21 cellular contexts compared by ENCODE assay signal in the genomic region with DNA sequence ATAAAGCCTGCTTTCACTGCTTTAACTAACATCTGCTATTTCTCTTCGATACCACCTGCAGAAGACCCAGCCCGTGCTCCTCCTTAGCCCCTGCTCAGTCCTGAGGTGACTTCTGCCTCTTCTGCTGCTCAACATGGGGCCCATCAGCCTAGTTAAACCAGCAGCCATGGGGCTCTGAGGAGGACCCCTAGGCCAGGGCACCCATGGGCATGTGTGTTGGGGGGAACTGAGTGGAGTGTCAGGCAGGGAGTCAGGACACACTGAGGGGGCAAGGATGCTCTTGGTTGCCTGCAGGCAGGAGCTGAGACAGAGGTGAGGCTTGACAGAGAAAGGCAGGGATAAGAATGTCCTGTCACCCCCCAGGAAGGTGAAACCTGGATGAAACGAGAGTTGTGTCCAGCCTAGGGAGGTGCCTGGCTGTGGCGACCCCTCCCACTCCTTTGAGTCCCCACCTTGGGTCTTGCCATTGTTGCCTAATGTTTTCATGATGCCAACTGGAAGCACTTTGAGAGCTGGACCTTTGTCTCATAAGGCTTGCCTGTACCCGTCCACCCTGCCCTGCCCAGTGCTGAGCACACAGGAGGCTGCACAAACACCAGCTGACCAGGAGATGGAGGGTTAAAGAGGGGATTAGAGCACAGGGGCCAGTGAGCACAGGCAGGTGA. TPM values are rescaled to one million over a fixed set of nuclear protein-coding genes. Genes with fewer than 3 reads are reported as not detected.
"Had no signal": no experiment of that assay in that cellular context is flagged by ENCODE, and none has a peak within 500 bp of the region (broad histone marks: within the 10 kb centered on the region; RNA-seq: fewer than 3 reads in every experiment).

No MANE protein-coding gene starts in this region.

- ATAC-seq: activated T-cell treated with anti-CD3 and anti-CD28 coated beads, Interleukin-2, amount 50 U/mL, for 4 hours; gastrocnemius medialis; left ventricle myocardium superior; SK-N-SH treated with all-trans-retinoic acid at 6 μM for 48 hours; stimulated activated naive CD8-positive, alpha-beta T cell treated with anti-CD3 and anti-CD28 coated beads, Interleukin-15, amount 100 ng/mL, for 72 hours had no signal

- H3K27ac ChIP-seq: cardiac muscle cell, esophagus muscularis mucosa, gastrocnemius medialis, tibial artery had no signal

- H3K36me3 Mint-ChIP-seq: natural killer cell treated with Interleukin-12 subunit alpha and Interleukin-12 subunit beta and Interleukin-15 and Interleukin-18, amount 100 ng/mL, for 72 hours had no signal

- FAIRE-seq: islet of Langerhans, TTC549 had no signal

- H3K27me3 Mint-ChIP-seq: natural killer cell treated with Interleukin-12 subunit alpha and Interleukin-12 subunit beta and Interleukin-15 and Interleukin-18, amount 100 ng/mL, for 72 hours; stimulated activated naive CD8-positive, alpha-beta T cell treated with anti-CD3 and anti-CD28 coated beads, Interleukin-15, amount 100 ng/mL, for 72 hours had no signal

- DNase-seq: activated CD4-positive, alpha-beta T cell treated with anti-CD3 and anti-CD28 coated beads for 1 hour; activated CD4-positive, alpha-beta T cell treated with anti-CD3 and anti-CD28 coated beads, Interleukin-2, amount 50 U/mL, for 4 hours; activated CD8-positive, alpha-beta memory T cell treated with anti-CD3 and anti-CD28 coated beads, Interleukin-2, amount 50 U/mL, for 48 hours; activated naive CD4-positive, alpha-beta T cell treated with anti-CD3 and anti-CD28 coated beads for 36 hours; activated T-cell treated with anti-CD3 and anti-CD28 coated beads, Interleukin-2, amount 50 U/mL, for 4 hours; effector memory CD4-positive, alpha-beta T cell; gastrocnemius medialis; head of caudate nucleus; left ventricle myocardium superior; nucleus accumbens; stimulated activated CD4-positive, alpha-beta T cell treated with anti-CD3 and anti-CD28 coated beads, Interleukin-12 subunit alpha, Interleukin-12 subunit beta, amount 100 ng/mL, for 4 hours; stimulated activated naive CD8-positive, alpha-beta T cell treated with anti-CD3 and anti-CD28 coated beads, Interleukin-15, amount 100 ng/mL, for 72 hours; tibial artery had no signal

- H3K4me1 ChIP-seq: gastrocnemius medialis, tibial artery had no signal

- H3K9me3 Mint-ChIP-seq: activated naive CD4-positive, alpha-beta T cell treated with anti-CD3 and anti-CD28 coated beads for 36 hours; activated T-cell treated with anti-CD3 and anti-CD28 coated beads, Interleukin-2, amount 50 U/mL, for 4 hours; activated T-helper 2 cell treated with anti-CD3 and anti-CD28 coated beads, Interferon-gamma antibody, Interleukin-2, Interleukin-4, amounts not matched to agents 10 μg/mL and 5 μg/mL and 100 μg/mL, durations not matched to agents 14 hours and 24 hours and 36 hours; natural killer cell treated with Interleukin-12 subunit alpha and Interleukin-12 subunit beta and Interleukin-15 and Interleukin-18, amount 100 ng/mL, for 72 hours; stimulated activated naive CD8-positive, alpha-beta T cell treated with anti-CD3 and anti-CD28 coated beads, Interleukin-15, amount 100 ng/mL, for 72 hours; T-helper 2 cell treated with Interferon-gamma antibody and Interleukin-4, amounts not matched to agents 5 μg/mL and 100 μg/mL, for 36 hours had no signal

- H3K4me3 ChIP-seq: cardiac muscle cell, esophagus muscularis mucosa, gastrocnemius medialis, tibial artery had no signal

- H3K9me3 ChIP-seq: esophagus muscularis mucosa, gastrocnemius medialis, tibial artery had no signal

- H3K36me3 ChIP-seq: cardiac muscle cell, esophagus muscularis mucosa, gastrocnemius medialis, tibial artery had no signal

- H3K27ac Mint-ChIP-seq: activated naive CD4-positive, alpha-beta T cell treated with anti-CD3 and anti-CD28 coated beads for 36 hours; activated T-helper 2 cell treated with anti-CD3 and anti-CD28 coated beads, Interferon-gamma antibody, Interleukin-2, Interleukin-4, amounts not matched to agents 10 μg/mL and 5 μg/mL and 100 μg/mL, durations not matched to agents 14 hours and 24 hours and 36 hours; natural killer cell treated with Interleukin-12 subunit alpha and Interleukin-12 subunit beta and Interleukin-15 and Interleukin-18, amount 100 ng/mL, for 72 hours; T-helper 2 cell treated with Interferon-gamma antibody and Interleukin-4, amounts not matched to agents 5 μg/mL and 100 μg/mL, for 36 hours had no signal

- H3K27me3 ChIP-seq: cardiac muscle cell, esophagus muscularis mucosa, gastrocnemius medialis, tibial artery had no signal

- H3K4me3 Mint-ChIP-seq: activated naive CD4-positive, alpha-beta T cell treated with anti-CD3 and anti-CD28 coated beads for 36 hours; activated T-cell treated with anti-CD3 and anti-CD28 coated beads, Interleukin-2, amount 50 U/mL, for 4 hours; natural killer cell treated with Interleukin-12 subunit alpha and Interleukin-12 subunit beta and Interleukin-15 and Interleukin-18, amount 100 ng/mL, for 72 hours; stimulated activated naive CD8-positive, alpha-beta T cell treated with anti-CD3 and anti-CD28 coated beads, Interleukin-15, amount 100 ng/mL, for 72 hours; T-helper 2 cell treated with Interferon-gamma antibody and Interleukin-4, amounts not matched to agents 5 μg/mL and 100 μg/mL, for 36 hours had no signal

RNA-seq across cellular contexts. Expression of gene TGM1, which starts 21.0 kb away (rescaled TPM):
- polyA plus RNA-seq: cardiac muscle cell had no signal

RNA-seq across cellular contexts. Expression of gene CIDEB, which starts 23.8 kb away (rescaled TPM):
- total RNA-seq: cardiac muscle cell had no signal
- polyA plus RNA-seq: cardiac muscle cell had no signal
